ENCODE assay signal across 7 cellular contexts in the genomic region with DNA sequence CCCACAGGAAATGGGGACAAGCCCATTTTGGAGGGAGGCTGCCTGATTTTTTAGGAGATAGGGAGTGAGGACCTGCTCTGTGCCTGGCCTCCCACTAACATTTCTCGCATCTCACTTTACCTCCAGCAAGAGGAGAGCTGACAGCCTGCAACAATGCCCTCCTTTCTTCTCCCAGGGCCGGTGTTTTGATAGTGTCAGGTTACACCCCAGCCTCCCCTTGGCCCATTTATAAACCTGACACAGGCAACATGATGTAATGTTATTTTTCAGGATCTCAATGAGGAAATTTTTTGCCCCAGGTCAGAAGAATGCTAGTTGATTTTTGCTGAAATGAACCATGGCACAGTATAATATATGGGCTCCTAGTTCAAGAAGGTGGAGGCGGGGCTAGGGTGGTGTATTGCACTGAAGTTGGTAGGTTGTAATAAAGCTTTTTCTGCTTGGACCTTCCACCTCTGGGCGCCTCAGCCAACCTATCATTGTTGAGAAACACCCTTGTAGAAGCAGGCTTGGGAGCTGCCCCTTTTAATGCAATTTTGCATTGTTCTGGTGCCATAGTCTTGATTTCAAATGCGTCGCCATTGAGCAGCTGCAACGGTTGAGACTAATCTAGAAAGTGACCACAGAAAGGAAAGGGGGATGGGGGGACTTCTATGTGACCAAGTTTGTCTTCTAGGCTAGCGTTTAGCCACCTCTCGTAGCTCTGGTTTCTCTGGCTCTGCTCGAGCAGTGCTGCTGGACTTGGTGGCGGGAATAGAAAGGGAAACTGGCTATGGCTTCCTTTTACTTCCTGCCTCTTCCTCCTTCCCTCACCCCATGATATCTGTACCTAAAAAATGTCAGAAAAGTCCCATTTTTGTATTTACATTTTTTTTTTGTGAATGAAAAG. TPM values are rescaled to one million over a fixed set of nuclear protein-coding genes. Genes with fewer than 3 reads are reported as not detected.
DNase-seq lines count a peak whose midpoint lies in the region; ATAC-seq and TF ChIP-seq lines count a peak whose summit lies in the region.

No MANE protein-coding gene starts in this region.

- H3K9me3 Mint-ChIP-seq in type B pancreatic cell: no peaks in the 10 kb centered on the region
- H3K9me3 Mint-ChIP-seq in CD4-positive, alpha-beta T cell: no peaks in the 10 kb centered on the region

- peak overlapping the region; percentile 89 for H3K27ac Mint-ChIP-seq in type B pancreatic cell
- no peak overlapping the region for H3K27ac Mint-ChIP-seq in CD4-positive, alpha-beta T cell

- peaks cover 82% of the 10 kb centered on the region for H3K4me1 Mint-ChIP-seq in type B pancreatic cell (ENCODE audit: unreplicated experiment)
- H3K4me1 Mint-ChIP-seq in CD4-positive, alpha-beta T cell (ENCODE audit: low read depth): no peaks in the 10 kb centered on the region

- H3K9ac ChIP-seq in iPS-20b (ENCODE audit: low read depth, low read length): no peak overlapping the region

- H3K9me3 ChIP-seq in iPS-20b (ENCODE audit: insufficient read depth, low read depth, low read length): no peaks in the 10 kb centered on the region
- no peaks in the 10 kb centered on the region for H3K9me3 ChIP-seq in CD4-positive, alpha-beta T cell (ENCODE audit: control insufficient read depth, low read length)

- peaks cover 43% of the 10 kb centered on the region for H3K36me3 Mint-ChIP-seq in type B pancreatic cell
- no peaks in the 10 kb centered on the region for H3K36me3 Mint-ChIP-seq in CD4-positive, alpha-beta T cell (ENCODE audit: low read depth)

- intact Hi-C loops in CD4-positive, alpha-beta T cell (cut with DNase I, micrococcal nuclease): no loop called here

- no peak for ATAC-seq in CD4-positive, alpha-beta T cell (ENCODE audit: poor library complexity)
- no peak for ATAC-seq in GM21381 (IDR thresholded peaks at IDR 0.05; ENCODE audit: unreplicated experiment)

- TF ChIP-seq CTCF in VCaP (conservative IDR thresholded peaks at IDR 0.05) (no peak), type B pancreatic cell (conservative IDR thresholded peaks at IDR 0.05) (no peak)
- TF ChIP-seq CTCF in CD4-positive, alpha-beta T cell (IDR thresholded peaks at IDR 0.05): no peak

- peak overlapping the region; percentile 11; the same call in 1 of the 2 replicates for H3K4me3 ChIP-seq in iPS-20b (ENCODE audit: low read length)

- H3K4me3 Mint-ChIP-seq in type B pancreatic cell: peak overlapping the region; percentile 73
- H3K4me3 Mint-ChIP-seq in CD4-positive, alpha-beta T cell: no peak overlapping the region

- H3K27ac ChIP-seq in VCaP (peak overlapping the region; percentile 62), iPS-20b (ENCODE audit: low read length) (no peak overlapping the region)
- H3K27ac ChIP-seq in CD4-positive, alpha-beta T cell (ENCODE audit: low read depth, low read length): no peak overlapping the region

- CTCF ChIA-PET in CD4-positive, alpha-beta T cell (lab: Charles Lee): interaction anchor here (0.6 kb wide), 1 partner anchor 61 kb away, joined by 3 read pairs; no protein-coding TSS in a partner anchor

- DNase-seq in NCI-H1092 (lab: John Stamatoyannopoulos, UW) (peak; percentile 70), type B pancreatic cell (ENCODE audit: extremely low spot score, unreplicated experiment) (peak; percentile 78)
- DNase-seq in CD4-positive, alpha-beta T cell: no peak
- no peak for DNase-seq in activated CD4-positive, CD25-positive, alpha-beta regulatory T cell (lab: John Stamatoyannopoulos, UW)

- H3K36me3 ChIP-seq in iPS-20b (ENCODE audit: insufficient read depth, low read depth, low read length): 0 out of 2 replicates have a peak, but pooled peaks cover 3% of the 10 kb centered on the region

- no peaks in the 10 kb centered on the region for H3K27me3 ChIP-seq in iPS-20b (ENCODE audit: insufficient read depth, low read length)
- H3K27me3 ChIP-seq in CD4-positive, alpha-beta T cell (ENCODE audit: control insufficient read depth, insufficient read depth, low read length): no peaks in the 10 kb centered on the region

- H3K27me3 Mint-ChIP-seq in type B pancreatic cell: no peaks in the 10 kb centered on the region
- H3K27me3 Mint-ChIP-seq in CD4-positive, alpha-beta T cell: no peaks in the 10 kb centered on the region

- peaks cover 73% of the 10 kb centered on the region for H3K4me1 ChIP-seq in iPS-20b (ENCODE audit: insufficient read depth, low read length)

- POLR2A ChIA-PET in CD4-positive, alpha-beta T cell (lab: Charles Lee): no interaction called here

RNA-seq across cellular contexts. Expression of a gene that starts 53.0 kb away (rescaled TPM):
- total RNA-seq in type B pancreatic cell (ENCODE audit: low replicate concordance): 257 and 324 TPM in 2 replicates
- total RNA-seq in CD4-positive, alpha-beta T cell: under 1 TPM; 0.64 to 0.96 TPM

Comparison
In these comparisons a context has a peak if more than half of its experiments do, and no peak if none do; other contexts are left out.
1. DNase-seq: peak in NCI-H1092 (single experiment) and type B pancreatic cell (single experiment); none in CD4-positive, alpha-beta T cell (0 of 10) and activated CD4-positive, CD25-positive, alpha-beta regulatory T cell (0 of 4).
2. RNA of a gene that starts 53.0 kb away (total RNA-seq): 257 to 324 TPM in type B pancreatic cell; 0.64 to 0.96 TPM in CD4-positive, alpha-beta T cell; every median in the first group is over 100 times any median in the second.